In genomic region chr13:30735025-30735967, GRCh38 we compare ENCODE assay signal across 8 cellular contexts. TPM values are rescaled to one million over a fixed set of nuclear protein-coding genes. Genes with fewer than 3 reads are reported as not detected.
DNase-seq lines count a peak whose midpoint lies in the region; ATAC-seq and TF ChIP-seq lines count a peak whose summit lies in the region.

ALOX5AP (plus strand) TSS chr13:30735543; CDS start chr13:30735606, 63 bp downstream.

- no peaks in the 10 kb centered on the region for H3K9me3 ChIP-seq in H9 (ENCODE audit: control insufficient read depth, low read depth, low read length)

- no peak within 1 kb of the TSS for H2BK5ac ChIP-seq in H9 (ENCODE audit: insufficient read length, low read length)

- H4K20me1 ChIP-seq in KMS-11 (ENCODE audit: insufficient read depth): no peaks in the 10 kb centered on the region
- H4K20me1 ChIP-seq in H9 (ENCODE audit: control insufficient read depth, insufficient read depth, insufficient read length): no peaks in the 10 kb centered on the region

- TF ChIP-seq CTCF in KMS-11 (conservative IDR thresholded peaks at IDR 0.05; ENCODE audit: low read depth, low read length) (no peak), H9 (conservative IDR thresholded peaks at IDR 0.05) (no peak)

- H2BK20ac ChIP-seq in H9 (ENCODE audit: low read depth, low read length, poor library complexity, severe bottlenecking): no peak within 1 kb of the TSS

- H3K79me2 ChIP-seq in KMS-11 (ENCODE audit: insufficient read depth, low read depth): no peaks in the 10 kb centered on the region
- no peaks in the 10 kb centered on the region for H3K79me2 ChIP-seq in H9 (ENCODE audit: insufficient read depth, low read length)

- H3K4me2 ChIP-seq in KMS-11 (peak within 1 kb of the TSS; percentile 45), H9 (ENCODE audit: insufficient read depth, insufficient read length, low read length) (no peak within 1 kb of the TSS)

- H3K23ac ChIP-seq in H9 (ENCODE audit: insufficient read length, low read depth, low read length): no peak within 1 kb of the TSS

- no peak within 1 kb of the TSS for H3K4ac ChIP-seq in H9 (ENCODE audit: low read depth, low read length)

- no peak within 1 kb of the TSS for H2BK15ac ChIP-seq in H9 (ENCODE audit: low read depth, low read length)

- H3K56ac ChIP-seq in H9 (ENCODE audit: insufficient read length, low read depth, low read length): no peak within 1 kb of the TSS

- H3K27ac ChIP-seq in KMS-11 (no peak within 1 kb of the TSS), H9 (ENCODE audit: insufficient read length, low read depth, low read length) (no peak within 1 kb of the TSS)

- no peaks in the 10 kb centered on the region for H3K36me3 ChIP-seq in KMS-11 (ENCODE audit: insufficient read depth)

- DNase-seq in activated naive CD4-positive, alpha-beta T cell treated with anti-CD3 and anti-CD28 coated beads for 36 hours: peak; percentile 67
- DNase-seq in mucosa of gallbladder (ENCODE audit: low spot score) (no peak), HuH-7 (ENCODE audit: low spot score) (no peak), H9 (no peak), NCI-H1048 (lab: John Stamatoyannopoulos, UW) (no peak)

- no peak within 1 kb of the TSS for H2BK12ac ChIP-seq in H9 (ENCODE audit: insufficient read length, low read depth, low read length)

- H3K27me3 ChIP-seq in KMS-11 (ENCODE audit: insufficient read depth, low read depth): no peaks in the 10 kb centered on the region
- no peaks in the 10 kb centered on the region for H3K27me3 ChIP-seq in H9 (ENCODE audit: insufficient read depth, low read length)

- no peak within 1 kb of the TSS for H2AK5ac ChIP-seq in H9 (ENCODE audit: insufficient read length, low read length)

- H4K5ac ChIP-seq in H9 (ENCODE audit: insufficient read length, low read depth, low read length): no peak within 1 kb of the TSS

- H3K4me1 Mint-ChIP-seq in activated naive CD4-positive, alpha-beta T cell treated with anti-CD3 and anti-CD28 coated beads for 36 hours (ENCODE audit: low read depth): peaks cover 59% of the 10 kb centered on the region
- H3K4me1 Mint-ChIP-seq in H9: peaks cover 11 to 16% of the 10 kb centered on the region in 2 experiments

- no peak within 1 kb of the TSS for H3T11ph ChIP-seq in H9 (ENCODE audit: low read length)

- peak; percentile 23 for TF ChIP-seq POLR2A in GM15510 (IDR thresholded peaks at IDR 0.05; ENCODE audit: borderline replicate concordance, extremely low read depth, insufficient read length)

- H3K27me3 Mint-ChIP-seq in activated naive CD4-positive, alpha-beta T cell treated with anti-CD3 and anti-CD28 coated beads for 36 hours (ENCODE audit: low read depth): peaks cover 2% of the 10 kb centered on the region
- no peaks in the 10 kb centered on the region; the same call in 1 of the 2 replicates for H3K27me3 Mint-ChIP-seq in H9 (ENCODE audit: low read depth)

- H3K79me1 ChIP-seq in H9 (ENCODE audit: insufficient read depth, low read depth, low read length, poor library complexity, severe bottlenecking): no peaks in the 10 kb centered on the region

- intact Hi-C loops in activated naive CD4-positive, alpha-beta T cell treated with anti-CD3 and anti-CD28 coated beads for 36 hours (cut with micrococcal nuclease): loop anchor here (1.0 kb wide), 1 partner anchor 9 kb away; no protein-coding TSS in a partner anchor

- no peaks in the 10 kb centered on the region for H3K36me3 Mint-ChIP-seq in activated naive CD4-positive, alpha-beta T cell treated with anti-CD3 and anti-CD28 coated beads for 36 hours (ENCODE audit: low read depth)
- no peaks in the 10 kb centered on the region for H3K36me3 Mint-ChIP-seq in H9 (ENCODE audit: insufficient read depth in 1 of 3, low read depth in 3 of 3)

- no peak within 1 kb of the TSS for H3K18ac ChIP-seq in H9 (ENCODE audit: insufficient read length, low read depth, low read length)

- H3K23me2 ChIP-seq in H9 (ENCODE audit: insufficient read length, low read depth, low read length, poor library complexity, severe bottlenecking): no peaks in the 10 kb centered on the region

- H4K91ac ChIP-seq in H9 (ENCODE audit: insufficient read length, low read depth, low read length): no peak within 1 kb of the TSS

- H2AFZ ChIP-seq in KMS-11 (ENCODE audit: low read depth) (peak within 1 kb of the TSS; percentile 10; the same call in 1 of the 2 replicates), H9 (ENCODE audit: low read length) (no peak within 1 kb of the TSS)

- H3K4me1 ChIP-seq in KMS-11 (ENCODE audit: low read depth, poor library complexity, severe bottlenecking): peaks cover 44% of the 10 kb centered on the region
- no peaks in the 10 kb centered on the region for H3K4me1 ChIP-seq in H9 (ENCODE audit: insufficient read depth, low read length)

- WGBS in H9 (ENCODE audit: extremely low coverage, insufficient read length, low lambda C conversion rate): no CpG with 5 or more reads among the region's 7 CpGs

- H3K9me3 Mint-ChIP-seq in activated naive CD4-positive, alpha-beta T cell treated with anti-CD3 and anti-CD28 coated beads for 36 hours: no peaks in the 10 kb centered on the region
- no peaks in the 10 kb centered on the region for H3K9me3 Mint-ChIP-seq in H9

- CTCF ChIA-PET in activated naive CD4-positive, alpha-beta T cell treated with anti-CD3 and anti-CD28 coated beads for 36 hours (lab: Charles Lee): no interaction called here

- H3K14ac ChIP-seq in H9 (ENCODE audit: insufficient read depth, low read length): no peak within 1 kb of the TSS

- H3K4me3 Mint-ChIP-seq in activated naive CD4-positive, alpha-beta T cell treated with anti-CD3 and anti-CD28 coated beads for 36 hours: peak within 1 kb of the TSS; percentile 92
- no peak within 1 kb of the TSS for H3K4me3 Mint-ChIP-seq in H9

- H3K4me3 ChIP-seq in KMS-11 (IDR thresholded peaks at IDR 0.05; ENCODE audit: insufficient read depth, low read depth, low read length): no peak within 1 kb of the TSS

- H3K9ac ChIP-seq in KMS-11 (no peak within 1 kb of the TSS), H9 (ENCODE audit: extremely low read depth, insufficient read length, low read length) (no peak within 1 kb of the TSS)

- H2BK120ac ChIP-seq in H9 (ENCODE audit: low read depth, low read length, poor library complexity, severe bottlenecking): no peak within 1 kb of the TSS

- peak; percentile 69 for ATAC-seq in GM21576 (IDR thresholded peaks at IDR 0.05; ENCODE audit: unreplicated experiment)

- no peak within 1 kb of the TSS for H4K8ac ChIP-seq in H9 (replicated peaks; ENCODE audit: insufficient read length, low read depth, low read length)

- H3K27ac Mint-ChIP-seq in activated naive CD4-positive, alpha-beta T cell treated with anti-CD3 and anti-CD28 coated beads for 36 hours: peak within 1 kb of the TSS; percentile 93
- no peak within 1 kb of the TSS for H3K27ac Mint-ChIP-seq in H9

RNA-seq across cellular contexts. Expression of gene ALOX5AP, which starts in this region (rescaled TPM):
- 10 to 100 TPM; 21.3 to 21.7 TPM for total RNA-seq in activated naive CD4-positive, alpha-beta T cell treated with anti-CD3 and anti-CD28 coated beads for 36 hours
- 50.3 TPM for total RNA-seq in mucosa of gallbladder
- not detected in 2 replicates for total RNA-seq in H9 (2021)

Comparison
In these comparisons a context has a peak if more than half of its experiments do, and no peak if none do; other contexts are left out.
1. RNA of gene ALOX5AP (total RNA-seq): 50.3 TPM in mucosa of gallbladder (single experiment) and 21.3 to 21.7 TPM in activated naive CD4-positive, alpha-beta T cell treated with anti-CD3 and anti-CD28 coated beads for 36 hours; not detected in H9; every median in the first group is over 10 times any median in the second.